In genomic region chr10:2933519-2933918, GRCh38 we compare ENCODE assay signal across 23 cellular contexts.
DNase-seq lines count a peak whose midpoint lies in the region.
"Had no signal": no experiment of that assay in that cellular context is flagged by ENCODE, and none has a peak within 500 bp of the region (broad histone marks: within the 10 kb centered on the region; RNA-seq: fewer than 3 reads in every experiment).

No MANE protein-coding gene starts in this region.

- no peak overlapping the region for H3K27ac ChIP-seq in BLaER1 treated with 17β-estradiol and CSF1 and Interleukin-3, amounts not matched to agents 10 nM and 100 nM
- H3K27ac ChIP-seq: C4-2B had no signal

- H3K4me3 ChIP-seq in BLaER1 treated with 17β-estradiol and CSF1 and Interleukin-3, amounts not matched to agents 10 nM and 100 nM: no peak overlapping the region

- H4K20me1 ChIP-seq in BLaER1 treated with 17β-estradiol and CSF1 and Interleukin-3, amounts not matched to agents 10 nM and 100 nM: no peaks in the 10 kb centered on the region

- H3K4me2 ChIP-seq in BLaER1 treated with 17β-estradiol and CSF1 and Interleukin-3, amounts not matched to agents 10 nM and 100 nM: peak overlapping the region in 8 of 11 experiments; percentile 6 to 55 (median 42); a peak in 14 of 22 replicates

- H3K27me3 ChIP-seq in BLaER1 treated with 17β-estradiol and CSF1 and Interleukin-3, amounts not matched to agents 10 nM and 100 nM: no peaks in the 10 kb centered on the region

- H3K4me1 ChIP-seq in BLaER1 treated with 17β-estradiol and CSF1 and Interleukin-3, amounts not matched to agents 10 nM and 100 nM: peaks cover 9 to 36% (median 27%) of the 10 kb centered on the region in 10 experiments

- H3K36me3 ChIP-seq in BLaER1 treated with 17β-estradiol and CSF1 and Interleukin-3, amounts not matched to agents 10 nM and 100 nM: no peaks in the 10 kb centered on the region

- DNase-seq in M059J (ENCODE audit: low read depth): peak; percentile 7
- DNase-seq in astrocyte of the hippocampus (ENCODE audit: low read depth, low spot score): peak; percentile 51
- DNase-seq in glomerular visceral epithelial cell (ENCODE audit: extremely low spot score): peak; percentile 22
- no peak for DNase-seq in HK-2 (ENCODE audit: unreplicated experiment)
- DNase-seq in AG20443 (ENCODE audit: low spot score): no peak
- DNase-seq in HT-29 (ENCODE audit: low spot score): no peak
- no peak for DNase-seq in DMS79 treated with DMSO at 0.1 percent for 48 hours (lab: John Stamatoyannopoulos, UW)
- DNase-seq: Calu3; CD8-positive, alpha-beta memory T cell; DMS153; GDM1; H9; KG1; NCI-H1092 treated with DMSO at 0.1 percent for 48 hours; NCI-H1436 treated with DMSO at 0.1 percent for 48 hours; NCI-H1930; NCI-H2227 treated with DMSO at 0.1 percent for 48 hours; NCI-H510A treated with DMSO at 0.1 percent for 48 hours; NCI-H748 treated with DMSO at 0.1 percent for 48 hours; NK-92 treated with Interleukin-12 subunit alpha and Interleukin-12 subunit beta, amount 100 ng/mL, for 24 hours; T-helper 1 cell had no signal

- no peak overlapping the region for H3K9ac ChIP-seq in BLaER1 treated with 17β-estradiol and CSF1 and Interleukin-3, amounts not matched to agents 10 nM and 100 nM

- peaks cover 15 to 21% (median 17%) of the 10 kb centered on the region in 11 experiments for H3K9me3 ChIP-seq in BLaER1 treated with 17β-estradiol and CSF1 and Interleukin-3, amounts not matched to agents 10 nM and 100 nM (replicated peaks in 1 of 11)

Comparison
In these comparisons a context has a peak if more than half of its experiments do, and no peak if none do; other contexts are left out.
1. DNase-seq: peak in M059J (single experiment), astrocyte of the hippocampus (single experiment) and glomerular visceral epithelial cell (single experiment); none in HK-2 (single experiment), AG20443 (single experiment), HT-29 (single experiment) and DMS79 treated with DMSO at 0.1 percent for 48 hours (single experiment).